ENCODE assay signal across 14 cellular contexts in genomic region chr6:133341607-133342158, GRCh38.
DNase-seq lines count a peak whose midpoint lies in the region; ATAC-seq and TF ChIP-seq lines count a peak whose summit lies in the region.
"Had no signal": no experiment of that assay in that cellular context is flagged by ENCODE, and none has a peak within 500 bp of the region (broad histone marks: within the 10 kb centered on the region; RNA-seq: fewer than 3 reads in every experiment).

No MANE protein-coding gene starts in this region.

- H3K4me1 ChIP-seq in gastrocnemius medialis, result peaks cover 51 to 60% of the 10 kb centered on the region in 2 donors
- H3K4me1 ChIP-seq: SJSA1 had no signal

- H3K4me3 ChIP-seq in gastrocnemius medialis, result no peak overlapping the region
- H3K4me3 ChIP-seq: K562, left ventricle myocardium inferior, ovary, SJSA1 had no signal

- H3K27ac Mint-ChIP-seq in activated T-cell treated with anti-CD3 and anti-CD28 coated beads, Interleukin-2, amount 50 U/mL, for 72 hours, result no peak overlapping the region

- no peaks in the 10 kb centered on the region for H3K9me3 Mint-ChIP-seq in activated T-cell treated with anti-CD3 and anti-CD28 coated beads, Interleukin-2, amount 50 U/mL, for 72 hours

- no peaks in the 10 kb centered on the region for H3K27me3 Mint-ChIP-seq in activated T-cell treated with anti-CD3 and anti-CD28 coated beads, Interleukin-2, amount 50 U/mL, for 72 hours (ENCODE audit: low read depth)

- no peak for TF ChIP-seq POLR2A in gastrocnemius medialis (IDR thresholded peaks at IDR 0.05)

- no peaks in the 10 kb centered on the region for H3K4me1 Mint-ChIP-seq in activated T-cell treated with anti-CD3 and anti-CD28 coated beads, Interleukin-2, amount 50 U/mL, for 72 hours (ENCODE audit: low read depth)

- no peaks in the 10 kb centered on the region for H3K27me3 ChIP-seq in gastrocnemius medialis
- H3K27me3 ChIP-seq: ovary had no signal

- DNase-seq in HS-27A (ENCODE audit: low read depth) (peak; percentile 76), NCI-H2171 treated with DMSO at 0.1 percent for 48 hours (lab: John Stamatoyannopoulos, UW) (peak; percentile 75), dedifferentiated amniotic fluid mesenchymal stem cell (ENCODE audit: extremely low spot score) (peak; percentile 75), gastrocnemius medialis (no peak), NCI-H1694 (lab: John Stamatoyannopoulos, UW) (no peak)
- DNase-seq in activated T-cell treated with anti-CD3 and anti-CD28 coated beads, Interleukin-2, amount 50 U/mL, for 72 hours, result no peak
- DNase-seq in stimulated activated CD4-positive, alpha-beta T cell treated with anti-CD3 and anti-CD28 coated beads, Interleukin-2, amount 100 ng/mL, for 48 hours, result no peak
- no peak for DNase-seq in stimulated activated CD4-positive, alpha-beta T cell treated with anti-CD3 and anti-CD28 coated beads, Interleukin-4, amount 100 ng/mL, for 24 hours
- DNase-seq: left ventricle myocardium inferior; NCI-H526; ovary; stimulated activated CD4-positive, alpha-beta T cell treated with anti-CD3 and anti-CD28 coated beads, Interleukin-4, amount 100 ng/mL, for 1 hour had no signal

- no peaks in the 10 kb centered on the region for H3K36me3 ChIP-seq in gastrocnemius medialis
- H3K36me3 ChIP-seq: left ventricle myocardium inferior, ovary, SJSA1 had no signal

- no peaks in the 10 kb centered on the region for H3K9me3 ChIP-seq in gastrocnemius medialis
- H3K9me3 ChIP-seq: left ventricle myocardium inferior, ovary, SJSA1 had no signal

- H3K36me3 Mint-ChIP-seq in activated T-cell treated with anti-CD3 and anti-CD28 coated beads, Interleukin-2, amount 50 U/mL, for 72 hours (ENCODE audit: insufficient read depth in 2 of 2), result no peaks in the 10 kb centered on the region

- no peak overlapping the region for H3K4me3 Mint-ChIP-seq in activated T-cell treated with anti-CD3 and anti-CD28 coated beads, Interleukin-2, amount 50 U/mL, for 72 hours

- in situ Hi-C loops in gastrocnemius medialis (cut with MboI; ENCODE audit: low sequenced_read_pairs in 4 of 4), result no loop called here

- no peak for TF ChIP-seq CTCF in gastrocnemius medialis (IDR thresholded peaks at IDR 0.05 in 4 of 5, conservative IDR thresholded peaks at IDR 0.05 in 1 of 5)

- ATAC-seq in gastrocnemius medialis, result no peak
- no peak for ATAC-seq in activated T-cell treated with anti-CD3 and anti-CD28 coated beads, Interleukin-2, amount 50 U/mL, for 72 hours (replicated peaks in 1 of 2)
- ATAC-seq: K562 had no signal

- intact Hi-C loops in gastrocnemius medialis (cut with DNase I; ENCODE audit: low total_unique reads), result no loop called here

- peak overlapping the region in 3 of 4 donors; percentile 1 to 77 (median 33) for H3K27ac ChIP-seq in gastrocnemius medialis
- H3K27ac ChIP-seq: left ventricle myocardium inferior, ovary, SJSA1 had no signal

Comparison
In these comparisons a context has a peak if more than half of its experiments do, and no peak if none do; other contexts are left out.
1. DNase-seq: peak in HS-27A (single experiment), NCI-H2171 treated with DMSO at 0.1 percent for 48 hours (single experiment) and dedifferentiated amniotic fluid mesenchymal stem cell (single experiment); none in gastrocnemius medialis (0 of 2), activated T-cell treated with anti-CD3 and anti-CD28 coated beads, Interleukin-2, amount 50 U/mL, for 72 hours (0 of 2), stimulated activated CD4-positive, alpha-beta T cell treated with anti-CD3 and anti-CD28 coated beads, Interleukin-2, amount 100 ng/mL, for 48 hours (0 of 2), NCI-H1694 (single experiment) and stimulated activated CD4-positive, alpha-beta T cell treated with anti-CD3 and anti-CD28 coated beads, Interleukin-4, amount 100 ng/mL, for 24 hours (single experiment).